8 cellular contexts compared by ENCODE assay signal in genomic region chr13:114065141-114065925, GRCh38.
DNase-seq lines count a peak whose midpoint lies in the region; ATAC-seq and TF ChIP-seq lines count a peak whose summit lies in the region.

No MANE protein-coding gene starts in this region.

- peak overlapping the region; percentile 93 to 98 for H3K27ac Mint-ChIP-seq in stimulated activated naive CD8-positive, alpha-beta T cell treated with anti-CD3 and anti-CD28 coated beads, Interleukin-15, amount 100 ng/mL, for 72 hours

- DNase-seq in 8988T (peak; percentile 74), HS-27A (ENCODE audit: low read depth) (peak; percentile 90), SIG-M5 (lab: John Stamatoyannopoulos, UW) (peak; percentile 95), activated gamma-delta T cell treated with Interleukin-2 at 50 U/mL for 16 hours (peak; percentile 69), foreskin fibroblast (peak; percentile 100)
- DNase-seq in stimulated activated naive CD8-positive, alpha-beta T cell treated with anti-CD3 and anti-CD28 coated beads, Interleukin-15, amount 100 ng/mL, for 72 hours: peak; percentile 72 to 84

- H3K36me3 ChIP-seq in neuron (ENCODE audit: insufficient read depth, low read length): no peaks in the 10 kb centered on the region

- no peaks in the 10 kb centered on the region for H3K27me3 ChIP-seq in neuron (ENCODE audit: insufficient read depth, low read length)

- TF ChIP-seq CTCF in foreskin fibroblast (IDR thresholded peaks at IDR 0.05; ENCODE audit: low read depth, low read length): no peak

- peak; percentile 70 for ATAC-seq in GM18868 (IDR thresholded peaks at IDR 0.05; ENCODE audit: unreplicated experiment)
- ATAC-seq in stimulated activated naive CD8-positive, alpha-beta T cell treated with anti-CD3 and anti-CD28 coated beads, Interleukin-15, amount 100 ng/mL, for 72 hours: peak; percentile 86

- H3K4me3 ChIP-seq in foreskin fibroblast (ENCODE audit: low read depth in 1 of 2, low read length in 2 of 2): peak overlapping the region; percentile 29 to 45
- H3K4me3 ChIP-seq in neuron (ENCODE audit: low read length): peak overlapping the region; percentile 32

- peaks cover 46% of the 10 kb centered on the region for H3K4me1 ChIP-seq in neuron (ENCODE audit: insufficient read depth, low read length)

- H3K9me3 ChIP-seq in neuron (ENCODE audit: low read length): no peaks in the 10 kb centered on the region

- peaks cover 85% of the 10 kb centered on the region for H3K4me1 Mint-ChIP-seq in stimulated activated naive CD8-positive, alpha-beta T cell treated with anti-CD3 and anti-CD28 coated beads, Interleukin-15, amount 100 ng/mL, for 72 hours

- H3K27me3 Mint-ChIP-seq in stimulated activated naive CD8-positive, alpha-beta T cell treated with anti-CD3 and anti-CD28 coated beads, Interleukin-15, amount 100 ng/mL, for 72 hours: no peaks in the 10 kb centered on the region

- no peak overlapping the region for H2AFZ ChIP-seq in neuron (ENCODE audit: low read depth, low read length)

- H3K4me3 Mint-ChIP-seq in stimulated activated naive CD8-positive, alpha-beta T cell treated with anti-CD3 and anti-CD28 coated beads, Interleukin-15, amount 100 ng/mL, for 72 hours: peak overlapping the region; percentile 81 to 96

- H3K9me3 Mint-ChIP-seq in stimulated activated naive CD8-positive, alpha-beta T cell treated with anti-CD3 and anti-CD28 coated beads, Interleukin-15, amount 100 ng/mL, for 72 hours: no peaks in the 10 kb centered on the region

Comparison
In these comparisons a context has a peak if more than half of its experiments do, and no peak if none do; other contexts are left out.
1. Peak in every context shown above with its lines: DNase-seq, ATAC-seq and H3K4me3 ChIP-seq.